ENCODE assay signal across 7 cellular contexts in the genomic region with DNA sequence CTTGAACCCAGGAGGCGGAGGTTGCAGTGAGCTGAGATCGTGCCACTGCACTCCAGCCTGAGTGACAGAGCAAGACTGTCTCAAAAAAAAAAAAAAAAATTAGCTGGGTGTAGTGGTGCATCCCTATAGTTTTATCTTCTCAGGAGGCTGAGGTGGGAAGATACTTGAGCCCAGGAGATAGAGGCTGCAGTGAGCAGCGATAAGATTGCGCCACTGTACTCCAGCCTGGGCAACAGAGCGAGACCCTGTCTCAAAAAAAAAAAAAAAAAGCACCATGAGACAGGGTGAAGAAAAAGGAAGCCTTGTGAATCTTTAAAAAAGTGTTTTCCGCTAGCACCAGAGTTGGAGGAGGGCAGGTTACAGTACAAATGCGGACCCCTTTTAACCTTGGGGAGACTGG. TPM values are rescaled to one million over a fixed set of nuclear protein-coding genes. Genes with fewer than 3 reads are reported as not detected.
"Had no signal": no experiment of that assay in that cellular context is flagged by ENCODE, and none has a peak within 500 bp of the region (broad histone marks: within the 10 kb centered on the region; RNA-seq: fewer than 3 reads in every experiment).

No MANE protein-coding gene starts in this region.

RNA-seq across cellular contexts. Expression of gene TDRD12, which starts 3.4 kb away (rescaled TPM):
- total RNA-seq: astrocyte had no signal

RNA-seq across cellular contexts. Expression of gene RGS9BP, which starts 40.6 kb away (rescaled TPM):
- total RNA-seq: activated naive CD8-positive, alpha-beta T cell treated with anti-CD3 and anti-CD28 coated beads for 36 hours; activated T-helper 1 cell treated with anti-CD3 and anti-CD28 coated beads, Interleukin-12 subunit alpha, Interleukin-12 subunit beta, Interleukin-2, Interleukin-4 antibody, amounts not matched to agents 30 ng/mL and 10 ng/mL and 1 ng/mL, durations not matched to agents 14 hours and 24 hours and 36 hours; aorta; ascending aorta; body of pancreas had no signal
- polyA plus RNA-seq: cardiac muscle cell had no signal
